In genomic region chr11:46669606-46670243, GRCh38 we compare ENCODE assay signal across 6 cellular contexts. TPM values are rescaled to one million over a fixed set of nuclear protein-coding genes. Genes with fewer than 3 reads are reported as not detected.
DNase-seq lines count a peak whose midpoint lies in the region; ATAC-seq and TF ChIP-seq lines count a peak whose summit lies in the region.

No MANE protein-coding gene starts in this region.

- DNase-seq in GM10266 (ENCODE audit: extremely low spot score) (no peak), RKO (ENCODE audit: low spot score) (peak; percentile 46), iris pigment epithelial cell (ENCODE audit: low read depth) (peak; percentile 41), islet precursor cell (no peak), prostate gland (ENCODE audit: low spot score) (no peak)

- 74% methylated on average over 4 of the region's 4 CpGs for WGBS in prostate gland

- TF ChIP-seq CTCF in GM10266 (IDR thresholded peaks at IDR 0.05; ENCODE audit: control insufficient read depth, insufficient read depth, low read depth, missing control alignments) (peak; percentile 10), prostate gland (IDR thresholded peaks at IDR 0.05) (peak in 2 of 4 experiments; percentile 9 to 32)

- no peak overlapping the region for H3K4me3 ChIP-seq in prostate gland

- no peaks in the 10 kb centered on the region for H3K9me3 ChIP-seq in prostate gland

- TF ChIP-seq POLR2A in prostate gland (IDR thresholded peaks at IDR 0.05), result no peak

- intact Hi-C loops in prostate gland (cut with DNase I), result no loop called here

- H3K27ac ChIP-seq in prostate gland, result no peak overlapping the region

- H3K27me3 ChIP-seq in prostate gland (replicated peaks; ENCODE audit: insufficient read depth), result no peaks in the 10 kb centered on the region

- H3K4me1 ChIP-seq in prostate gland (replicated peaks), result peaks cover 1% of the 10 kb centered on the region

- peaks cover 4 to 12% of the 10 kb centered on the region in 2 donors for H3K36me3 ChIP-seq in prostate gland

- ATAC-seq in GM18517 (IDR thresholded peaks at IDR 0.05; ENCODE audit: unreplicated experiment), result no peak

RNA-seq across cellular contexts. Expression of gene ARHGAP1, which starts 30.7 kb away (rescaled TPM):
- 10 to 100 TPM; 73.2 to 94.5 TPM for total RNA-seq in prostate gland

RNA-seq across cellular contexts. Expression of gene ZNF408, which starts 31.1 kb away (rescaled TPM):
- total RNA-seq in prostate gland, result 10 to 100 TPM in 1 of 2 donors, 1 to 10 TPM in 1; 9.9 to 17.8 TPM

RNA-seq across cellular contexts. Expression of gene F2, which starts 49.3 kb away (rescaled TPM):
- total RNA-seq in prostate gland, result 1 to 10 TPM in 1 of 2 donors, not detected in 1; 1.8 TPM

RNA-seq across cellular contexts. Expression of gene ATG13, which starts 52.4 kb away (rescaled TPM):
- 100 to 1,000 TPM in 1 of 2 donors, 10 to 100 TPM in 1; 54.3 to 172 TPM for total RNA-seq in prostate gland

RNA-seq across cellular contexts. Expression of gene HARBI1, which starts 52.7 kb away (rescaled TPM):
- 1 to 10 TPM; 3.1 to 4.1 TPM for total RNA-seq in prostate gland

Comparison
In these comparisons a context has a peak if more than half of its experiments do, and no peak if none do; other contexts are left out.
1. DNase-seq: peak in RKO (single experiment) and iris pigment epithelial cell (single experiment); none in GM10266 (single experiment), islet precursor cell (single experiment) and prostate gland (single experiment).